9 cellular contexts compared by ENCODE assay signal in genomic region chr9:37026085-37026935, GRCh38. TPM values are rescaled to one million over a fixed set of nuclear protein-coding genes. Genes with fewer than 3 reads are reported as not detected.
DNase-seq lines count a peak whose midpoint lies in the region; ATAC-seq and TF ChIP-seq lines count a peak whose summit lies in the region.
"Had no signal": no experiment of that assay in that cellular context is flagged by ENCODE, and none has a peak within 500 bp of the region (broad histone marks: within the 10 kb centered on the region; RNA-seq: fewer than 3 reads in every experiment).

No MANE protein-coding gene starts in this region.

- peak overlapping the region; percentile 56 for H3K4me3 ChIP-seq in HUES48 (ENCODE audit: low read depth, low read length)
- peak overlapping the region; percentile 54 to 62 for H3K4me3 ChIP-seq in ascending aorta
- H3K4me3 ChIP-seq in neuron (ENCODE audit: low read length), result peak overlapping the region; percentile 47

- TF ChIP-seq CTCF in ascending aorta (IDR thresholded peaks at IDR 0.05), result no peak

- H3K4me1 ChIP-seq in HUES48 (ENCODE audit: control insufficient read depth, insufficient read depth, low read length), result peaks cover 28% of the 10 kb centered on the region
- H3K4me1 ChIP-seq in ascending aorta, result peaks cover 21 to 37% of the 10 kb centered on the region in 2 donors
- H3K4me1 ChIP-seq in neuron (ENCODE audit: insufficient read depth, low read length), result peaks cover 26% of the 10 kb centered on the region

- H3K27me3 ChIP-seq in HUES48 (ENCODE audit: control insufficient read depth, insufficient read depth, low read length), result peaks cover 98% of the 10 kb centered on the region
- H3K27me3 ChIP-seq in ascending aorta, result peaks cover 61% of the 10 kb centered on the region
- H3K27me3 ChIP-seq in neuron (ENCODE audit: insufficient read depth, low read length), result peaks cover 13% of the 10 kb centered on the region

- no peaks in the 10 kb centered on the region for H3K36me3 ChIP-seq in HUES48 (ENCODE audit: control insufficient read depth, insufficient read depth, low read length)
- H3K36me3 ChIP-seq in ascending aorta, result no peaks in the 10 kb centered on the region
- H3K36me3 ChIP-seq in neuron (ENCODE audit: insufficient read depth, low read length), result no peaks in the 10 kb centered on the region

- DNase-seq in Daoy (ENCODE audit: low read depth) (peak; percentile 54), ascending aorta (ENCODE audit: low spot score in 2 of 2) (no peak), midbrain (lab: John Stamatoyannopoulos, UW) (no peak)
- DNase-seq: activated CD4-positive, alpha-beta T cell treated with anti-CD3 and anti-CD28 coated beads for 1 hour had no signal

- H2AFZ ChIP-seq in neuron (ENCODE audit: low read depth, low read length), result peak overlapping the region; percentile 27

- no peak overlapping the region for H3K9ac ChIP-seq in HUES48 (ENCODE audit: low read depth, low read length)

- H3K27ac ChIP-seq in HUES48 (ENCODE audit: low read depth, low read length), result no peak overlapping the region
- H3K27ac ChIP-seq in ascending aorta, result no peak overlapping the region

- intact Hi-C loops in ascending aorta (cut with DNase I), result no loop called here

- ATAC-seq in HG02852 (IDR thresholded peaks at IDR 0.05; ENCODE audit: unreplicated experiment), result no peak
- no peak for ATAC-seq in GM18502 (IDR thresholded peaks at IDR 0.05; ENCODE audit: poor library complexity, unreplicated experiment)
- ATAC-seq in HG03378 (IDR thresholded peaks at IDR 0.05; ENCODE audit: unreplicated experiment), result no peak

- H3K9me3 ChIP-seq in HUES48 (ENCODE audit: control insufficient read depth, insufficient read depth, low read length) (no peaks in the 10 kb centered on the region), ascending aorta (no peaks in the 10 kb centered on the region), neuron (ENCODE audit: low read length) (no peaks in the 10 kb centered on the region)

RNA-seq across cellular contexts. Expression of gene PAX5, which starts 7.8 kb away (rescaled TPM):
- under 0.01 and 0.17 TPM in 2 replicates for total RNA-seq in Daoy (2014; rRNA removed; shearing (Covaris generic))
- not detected for total RNA-seq in ascending aorta
